In the genomic region with DNA sequence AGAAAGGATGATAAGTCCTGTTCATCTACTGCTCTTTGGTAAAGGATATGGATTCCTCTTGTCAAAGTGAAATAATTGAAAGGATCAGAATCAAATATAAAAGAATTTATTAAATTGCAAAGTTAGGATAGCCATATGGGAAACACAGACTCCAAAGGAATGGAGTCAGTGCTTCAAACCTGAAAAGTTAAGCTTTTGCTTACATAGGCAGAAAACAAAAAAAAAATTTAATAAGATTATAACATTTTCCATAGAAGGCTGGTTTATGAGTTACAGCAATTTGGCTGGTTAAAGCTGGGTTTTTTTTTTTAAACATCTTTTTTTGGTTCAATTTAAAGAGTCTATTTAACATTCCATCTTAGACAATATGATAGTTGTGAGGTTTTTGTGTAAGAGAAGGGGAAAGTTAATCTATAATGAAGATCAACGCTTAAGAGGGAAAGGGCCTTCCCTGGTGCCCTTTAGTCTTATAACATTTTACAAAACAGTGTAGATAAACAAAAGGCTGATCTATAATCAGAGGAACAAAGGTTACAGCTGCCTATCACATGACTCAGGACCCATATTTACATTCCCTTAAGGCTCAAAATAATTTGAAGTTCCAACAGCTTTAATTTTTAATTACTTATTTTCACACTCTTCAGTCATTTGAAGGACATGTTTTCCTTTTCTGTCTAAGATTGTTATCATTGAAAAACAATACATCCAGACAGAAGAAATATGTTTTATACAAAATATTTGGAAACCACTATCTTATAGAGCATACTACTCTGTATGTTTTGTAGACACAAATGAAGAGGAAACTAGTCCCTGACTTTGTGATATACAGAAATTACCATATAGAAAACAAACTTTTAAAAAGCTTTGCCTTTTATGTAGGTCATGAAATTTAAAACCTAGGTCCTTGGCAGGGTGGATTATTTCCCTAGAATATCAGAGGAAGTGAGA, we compare ENCODE assay signal across 1 cellular context.
TF ChIP-seq lines count a peak whose summit lies in the region.

No MANE protein-coding gene starts in this region.

TF ChIP-seq in liver, 16 proteins besides CTCF, POLR2A, EP300 and RAD21 (continued from another document):
- peak; percentile 58 to 74 for TF ChIP-seq JUND (IDR thresholded peaks at IDR 0.05)
